Comparison of ENCODE assay signal across 14 cellular contexts in genomic region chr15:63942486-63943365, GRCh38.
A peak's percentile ranks its signal among the peaks of the same experiment; 100 is the strongest.
DNase-seq lines count a peak whose midpoint lies in the region; ATAC-seq and TF ChIP-seq lines count a peak whose summit lies in the region.
"Had no signal": no experiment of that assay in that cellular context is flagged by ENCODE, and none has a peak within 500 bp of the region (broad histone marks: within the 10 kb centered on the region; RNA-seq: fewer than 3 reads in every experiment).

No MANE protein-coding gene starts in this region.

- TF ChIP-seq POLR2A in GM18505 (IDR thresholded peaks at IDR 0.05; ENCODE audit: borderline replicate concordance, extremely low read depth, insufficient read depth, insufficient read length), result no peak

- H3K4me3 Mint-ChIP-seq in activated naive CD4-positive, alpha-beta T cell treated with anti-CD3 and anti-CD28 coated beads, Interleukin-2, amount 10 ng/mL, durations not matched to agents 7 days and 5 days, result no peak overlapping the region
- H3K4me3 Mint-ChIP-seq in stimulated activated memory B cell treated with anti-CD40 and anti-IgM and Interleukin-4, amounts not matched to agents 10 μg/mL and 1 μg/mL and 100 μg/mL, for 72 hours, result no peak overlapping the region
- H3K4me3 Mint-ChIP-seq in type B pancreatic cell, result no peak overlapping the region

- H3K9me3 Mint-ChIP-seq in activated naive CD4-positive, alpha-beta T cell treated with anti-CD3 and anti-CD28 coated beads, Interleukin-2, amount 10 ng/mL, durations not matched to agents 7 days and 5 days, result no peaks in the 10 kb centered on the region
- H3K9me3 Mint-ChIP-seq in stimulated activated memory B cell treated with anti-CD40 and anti-IgM and Interleukin-4, amounts not matched to agents 10 μg/mL and 1 μg/mL and 100 μg/mL, for 72 hours, result no peaks in the 10 kb centered on the region
- no peaks in the 10 kb centered on the region for H3K9me3 Mint-ChIP-seq in type B pancreatic cell

- intact Hi-C loops in colonic mucosa (cut with DNase I), result no loop called here

- H3K27ac ChIP-seq in colonic mucosa, result no peak overlapping the region
- H3K27ac ChIP-seq: KMS-11 had no signal

- H3K27me3 ChIP-seq in colonic mucosa, result no peaks in the 10 kb centered on the region
- H3K27me3 ChIP-seq: stomach had no signal

- H3K9me3 ChIP-seq in colonic mucosa, result no peaks in the 10 kb centered on the region
- H3K9me3 ChIP-seq: mucosa of descending colon, stomach had no signal

- CTCF ChIA-PET in activated naive CD4-positive, alpha-beta T cell treated with anti-CD3 and anti-CD28 coated beads, Interleukin-2, amount 10 ng/mL, durations not matched to agents 7 days and 5 days (lab: Charles Lee), result interaction anchor here (1.0 to 1.6 kb wide), 2 partner anchors 51 to 67 kb away, joined by 3 to 4 read pairs; no protein-coding TSS in a partner anchor

- H3K36me3 ChIP-seq in colonic mucosa, result no peaks in the 10 kb centered on the region
- H3K36me3 ChIP-seq: stomach had no signal

- peaks cover 4% of the 10 kb centered on the region for H3K36me3 Mint-ChIP-seq in activated naive CD4-positive, alpha-beta T cell treated with anti-CD3 and anti-CD28 coated beads, Interleukin-2, amount 10 ng/mL, durations not matched to agents 7 days and 5 days
- H3K36me3 Mint-ChIP-seq in stimulated activated memory B cell treated with anti-CD40 and anti-IgM and Interleukin-4, amounts not matched to agents 10 μg/mL and 1 μg/mL and 100 μg/mL, for 72 hours, result no peaks in the 10 kb centered on the region
- no peaks in the 10 kb centered on the region for H3K36me3 Mint-ChIP-seq in type B pancreatic cell

- no peak overlapping the region for H3K9ac ChIP-seq in colonic mucosa (ENCODE audit: low read depth in 2 of 2, low read length in 2 of 2)
- H3K9ac ChIP-seq: KMS-11 had no signal

- ATAC-seq in stimulated activated memory B cell treated with anti-CD40 and anti-IgM and Interleukin-4, amounts not matched to agents 10 μg/mL and 1 μg/mL and 100 μg/mL, for 72 hours, result peak; percentile 63
- ATAC-seq in HG03432 (IDR thresholded peaks at IDR 0.05; ENCODE audit: unreplicated experiment), result no peak
- no peak for ATAC-seq in GM18505 (IDR thresholded peaks at IDR 0.05; ENCODE audit: unreplicated experiment)
- ATAC-seq: mucosa of descending colon had no signal

- H3K4me1 Mint-ChIP-seq in activated naive CD4-positive, alpha-beta T cell treated with anti-CD3 and anti-CD28 coated beads, Interleukin-2, amount 10 ng/mL, durations not matched to agents 7 days and 5 days, result peaks cover 30% of the 10 kb centered on the region
- H3K4me1 Mint-ChIP-seq in stimulated activated memory B cell treated with anti-CD40 and anti-IgM and Interleukin-4, amounts not matched to agents 10 μg/mL and 1 μg/mL and 100 μg/mL, for 72 hours, result peaks cover 51% of the 10 kb centered on the region
- peaks cover 17% of the 10 kb centered on the region for H3K4me1 Mint-ChIP-seq in type B pancreatic cell (ENCODE audit: unreplicated experiment)

- TF ChIP-seq CTCF in colonic mucosa (IDR thresholded peaks at IDR 0.05), result no peak
- no peak for TF ChIP-seq CTCF in type B pancreatic cell (conservative IDR thresholded peaks at IDR 0.05)

- H3K4me1 ChIP-seq in colonic mucosa, result no peaks in the 10 kb centered on the region

- H3K27ac Mint-ChIP-seq in activated naive CD4-positive, alpha-beta T cell treated with anti-CD3 and anti-CD28 coated beads, Interleukin-2, amount 10 ng/mL, durations not matched to agents 7 days and 5 days, result no peak overlapping the region
- H3K27ac Mint-ChIP-seq in stimulated activated memory B cell treated with anti-CD40 and anti-IgM and Interleukin-4, amounts not matched to agents 10 μg/mL and 1 μg/mL and 100 μg/mL, for 72 hours, result peak overlapping the region; percentile 78
- no peak overlapping the region for H3K27ac Mint-ChIP-seq in type B pancreatic cell

- no peak overlapping the region for H3K4me3 ChIP-seq in colonic mucosa
- H3K4me3 ChIP-seq: mucosa of descending colon, stomach had no signal

- DNase-seq in activated naive CD4-positive, alpha-beta T cell treated with anti-CD3 and anti-CD28 coated beads, Interleukin-2, amount 10 ng/mL, durations not matched to agents 7 days and 5 days, result peak; percentile 14
- DNase-seq in activated naive CD4-positive, alpha-beta T cell treated with anti-CD3 and anti-CD28 coated beads, Interleukin-2, amount 50 U/mL, for 16 hours, result no peak
- DNase-seq in NCI-H146 treated with DMSO at 0.1 percent for 48 hours (lab: John Stamatoyannopoulos, UW; ENCODE audit: unreplicated experiment), result peak; percentile 20
- peak; percentile 10 for DNase-seq in colonic mucosa
- DNase-seq in type B pancreatic cell (ENCODE audit: extremely low spot score, unreplicated experiment), result no peak
- DNase-seq: activated CD8-positive, alpha-beta memory T cell treated with anti-CD3 and anti-CD28 coated beads, Interleukin-2, amount 50 U/mL, for 4 hours; anterior cingulate cortex; mucosa of descending colon; stimulated activated CD4-positive, alpha-beta T cell treated with anti-CD3 and anti-CD28 coated beads, Interleukin-4, amount 100 ng/mL, for 24 hours; stomach had no signal

- no peaks in the 10 kb centered on the region for H3K27me3 Mint-ChIP-seq in activated naive CD4-positive, alpha-beta T cell treated with anti-CD3 and anti-CD28 coated beads, Interleukin-2, amount 10 ng/mL, durations not matched to agents 7 days and 5 days
- no peaks in the 10 kb centered on the region for H3K27me3 Mint-ChIP-seq in stimulated activated memory B cell treated with anti-CD40 and anti-IgM and Interleukin-4, amounts not matched to agents 10 μg/mL and 1 μg/mL and 100 μg/mL, for 72 hours
- H3K27me3 Mint-ChIP-seq in type B pancreatic cell, result no peaks in the 10 kb centered on the region

Comparison
In these comparisons a context has a peak if more than half of its experiments do, and no peak if none do; other contexts are left out.
1. DNase-seq: peak in activated naive CD4-positive, alpha-beta T cell treated with anti-CD3 and anti-CD28 coated beads, Interleukin-2, amount 10 ng/mL, durations not matched to agents 7 days and 5 days (single experiment), NCI-H146 treated with DMSO at 0.1 percent for 48 hours (single experiment) and colonic mucosa (single experiment); none in activated naive CD4-positive, alpha-beta T cell treated with anti-CD3 and anti-CD28 coated beads, Interleukin-2, amount 50 U/mL, for 16 hours (single experiment) and type B pancreatic cell (single experiment).